ENCODE assay signal across 11 cellular contexts in genomic region chr11:9569588-9570164, GRCh38.
DNase-seq lines count a peak whose midpoint lies in the region; ATAC-seq and TF ChIP-seq lines count a peak whose summit lies in the region.
"Had no signal": no experiment of that assay in that cellular context is flagged by ENCODE, and none has a peak within 500 bp of the region (broad histone marks: within the 10 kb centered on the region; RNA-seq: fewer than 3 reads in every experiment).

No MANE protein-coding gene starts in this region.

- no peaks in the 10 kb centered on the region for H3K27me3 Mint-ChIP-seq in stimulated activated memory B cell treated with anti-CD40 and anti-IgM and Interleukin-4, amounts not matched to agents 10 μg/mL and 1 μg/mL and 100 μg/mL, for 72 hours

- H3K4me3 Mint-ChIP-seq in stimulated activated memory B cell treated with anti-CD40 and anti-IgM and Interleukin-4, amounts not matched to agents 10 μg/mL and 1 μg/mL and 100 μg/mL, for 72 hours = no peak overlapping the region
- H3K4me3 Mint-ChIP-seq: stimulated activated naive CD8-positive, alpha-beta T cell treated with anti-CD3 and anti-CD28 coated beads, Interleukin-15, Interleukin-2, amounts not matched to agents 100 ng/mL and 50 ng/mL, for 24 hours had no signal

- POLR2A ChIA-PET in HEK293 (lab: Yijun Ruan, JAX) = interaction anchor here (2.1 kb wide), 1 partner anchor 109 kb away, joined by 7 read pairs; the partner anchor contains the start of gene ZNF143

- H3K4me1 ChIP-seq in HEK293 (ENCODE audit: control insufficient read depth, insufficient read depth, low read length) = peaks cover 6% of the 10 kb centered on the region; the same call in 1 of the 2 replicates
- peaks cover 45% of the 10 kb centered on the region for H3K4me1 ChIP-seq in adipocyte (ENCODE audit: control insufficient read depth, insufficient read depth, low read length)

- peak overlapping the region; percentile 14; the same call in 1 of the 2 replicates for H3K27ac ChIP-seq in HEK293 (ENCODE audit: extremely low read depth, low read depth, low read length)
- peak overlapping the region; percentile 68 for H3K27ac ChIP-seq in layer of hippocampus (ENCODE audit: low read depth, low read length)

- CTCF ChIA-PET in HEK293 (lab: Yijun Ruan, JAX) = interaction anchor here (0.6 to 2.9 kb wide), 2 partner anchors 35 to 281 kb away, joined by 3 to 20 read pairs; no protein-coding TSS in a partner anchor

- no peak for ATAC-seq in stimulated activated memory B cell treated with anti-CD40 and anti-IgM and Interleukin-4, amounts not matched to agents 10 μg/mL and 1 μg/mL and 100 μg/mL, for 72 hours
- ATAC-seq in HG02840 (IDR thresholded peaks at IDR 0.05; ENCODE audit: low FRiP score, unreplicated experiment) = no peak
- no peak for ATAC-seq in GM18520 (IDR thresholded peaks at IDR 0.05; ENCODE audit: unreplicated experiment)
- no peak for ATAC-seq in HG03342 (IDR thresholded peaks at IDR 0.05; ENCODE audit: unreplicated experiment)

- peaks cover 0 to 2% of the 10 kb centered on the region in 2 experiments; a peak in 1 of 3 replicates for H3K36me3 ChIP-seq in HEK293 (ENCODE audit: control insufficient read depth in 2 of 2, insufficient read depth in 1 of 2, low read length in 2 of 2)
- no peaks in the 10 kb centered on the region for H3K36me3 ChIP-seq in adipocyte (ENCODE audit: control insufficient read depth, insufficient read depth, low read length, severe bottlenecking)

- no peak for TF ChIP-seq CTCF in HEK293 (tag by site-specific recombination; IDR thresholded peaks at IDR 0.05)

- peaks cover 2% of the 10 kb centered on the region for H3K36me3 Mint-ChIP-seq in stimulated activated memory B cell treated with anti-CD40 and anti-IgM and Interleukin-4, amounts not matched to agents 10 μg/mL and 1 μg/mL and 100 μg/mL, for 72 hours

- DNase-seq in adipocyte (ENCODE audit: low read depth) (no peak), ACHN (no peak)
- DNase-seq: activated T-cell treated with anti-CD3 and anti-CD28 coated beads, Interleukin-2, amount 50 U/mL, for 1 hour; GOT3 had no signal

- H3K4me3 ChIP-seq in HEK293 (ENCODE audit: low read depth, low read length) (no peak overlapping the region), adipocyte (ENCODE audit: low read length) (peak overlapping the region; percentile 64)

- H3K27me3 ChIP-seq in adipocyte (replicated peaks; ENCODE audit: control insufficient read depth, insufficient read depth, low read length) (no peaks in the 10 kb centered on the region), layer of hippocampus (ENCODE audit: control insufficient read depth, insufficient read depth, low read length) (no peaks in the 10 kb centered on the region)

- H3K9me3 ChIP-seq in HEK293 (ENCODE audit: control insufficient read depth, insufficient read depth, low read depth, low read length) = no peaks in the 10 kb centered on the region
- no peaks in the 10 kb centered on the region for H3K9me3 ChIP-seq in adipocyte (ENCODE audit: control insufficient read depth, low read length)

- H3K9me3 Mint-ChIP-seq in stimulated activated memory B cell treated with anti-CD40 and anti-IgM and Interleukin-4, amounts not matched to agents 10 μg/mL and 1 μg/mL and 100 μg/mL, for 72 hours = no peaks in the 10 kb centered on the region
- H3K9me3 Mint-ChIP-seq: stimulated activated naive CD8-positive, alpha-beta T cell treated with anti-CD3 and anti-CD28 coated beads, Interleukin-15, Interleukin-2, amounts not matched to agents 100 ng/mL and 50 ng/mL, for 24 hours had no signal

- H3K4me1 Mint-ChIP-seq in stimulated activated memory B cell treated with anti-CD40 and anti-IgM and Interleukin-4, amounts not matched to agents 10 μg/mL and 1 μg/mL and 100 μg/mL, for 72 hours = peaks cover 61% of the 10 kb centered on the region

- peak overlapping the region; percentile 77 for H3K9ac ChIP-seq in adipocyte (ENCODE audit: low read length)

- in situ Hi-C loops in ACHN (cut with HindIII; ENCODE audit: low pct_ligation_motif_present, low pct_unique_long_range_greater_than_20kb, low sequenced_read_pairs) = no loop called here

- H3K27ac Mint-ChIP-seq in stimulated activated memory B cell treated with anti-CD40 and anti-IgM and Interleukin-4, amounts not matched to agents 10 μg/mL and 1 μg/mL and 100 μg/mL, for 72 hours = peak overlapping the region; percentile 81
- H3K27ac Mint-ChIP-seq: stimulated activated naive CD8-positive, alpha-beta T cell treated with anti-CD3 and anti-CD28 coated beads, Interleukin-15, Interleukin-2, amounts not matched to agents 100 ng/mL and 50 ng/mL, for 24 hours had no signal

TF ChIP-seq in HEK293, 187 proteins besides CTCF, POLR2A, EP300 and RAD21:
- no peak for TF ChIP-seq ZNF623 (tag by site-specific recombination; IDR thresholded peaks at IDR 0.05)
- TF ChIP-seq ZNF18 (tag by site-specific recombination; IDR thresholded peaks at IDR 0.05) = 0 out of 2 replicates have a peak, but pooled peaks have one; percentile 6
